Comparison of ENCODE assay signal across 17 cellular contexts in genomic region chr16:46896314-46896968, GRCh38. TPM values are rescaled to one million over a fixed set of nuclear protein-coding genes. Genes with fewer than 3 reads are reported as not detected.
DNase-seq lines count a peak whose midpoint lies in the region; ATAC-seq, FAIRE-seq and TF ChIP-seq lines count a peak whose summit lies in the region.
"Had no signal": no experiment of that assay in that cellular context is flagged by ENCODE, and none has a peak within 500 bp of the region (broad histone marks: within the 10 kb centered on the region; RNA-seq: fewer than 3 reads in every experiment).

No MANE protein-coding gene starts in this region.

- H3K36me3 Mint-ChIP-seq in HFFc6 (ENCODE audit: low read depth) = no peaks in the 10 kb centered on the region

- BruUV-seq in HepG2 (replicated peaks; lab: Mats Ljungman, UMichigan) = no TSS peak

- DNase-seq in choroid plexus epithelial cell (ENCODE audit: low read depth) = peak; percentile 28
- no peak for DNase-seq in HepG2 (ENCODE audit: low spot score)
- DNase-seq in gastrocnemius medialis = no peak
- DNase-seq in HFFc6 = no peak
- DNase-seq in SK-N-DZ (ENCODE audit: low spot score) = no peak
- DNase-seq: activated CD4-positive, alpha-beta T cell treated with anti-CD3 and anti-CD28 coated beads, Interleukin-2, amount 10 ng/mL, durations not matched to agents 7 days and 5 days; activated CD8-positive, alpha-beta memory T cell treated with anti-CD3 and anti-CD28 coated beads, Interleukin-2, amount 50 U/mL, for 48 hours; aorta; colonic mucosa; mesendoderm; NCI-H1930; thyroid gland had no signal

- H3K27me3 Mint-ChIP-seq in HFFc6 (ENCODE audit: insufficient read depth) = no peaks in the 10 kb centered on the region
- H3K27me3 Mint-ChIP-seq: activated CD4-positive, alpha-beta T cell treated with anti-CD3 and anti-CD28 coated beads, Interleukin-2, amount 10 ng/mL, durations not matched to agents 7 days and 5 days had no signal

- no peak overlapping the region for H3K4me3 Mint-ChIP-seq in HFFc6
- H3K4me3 Mint-ChIP-seq: activated CD4-positive, alpha-beta T cell treated with anti-CD3 and anti-CD28 coated beads, Interleukin-2, amount 10 ng/mL, durations not matched to agents 7 days and 5 days had no signal

- intact Hi-C loops in HepG2 (cut with micrococcal nuclease; ENCODE audit: unreplicated experiment) (loop anchor here (2.0 kb wide), 1 partner anchor 14 kb away; no protein-coding TSS in a partner anchor), gastrocnemius medialis (cut with DNase I; ENCODE audit: low total_unique reads) (loop anchor here (2.0 to 10.0 kb wide), 2 partner anchors 40 to 142 kb away; no protein-coding TSS in a partner anchor)

- no peak overlapping the region for H2AFZ ChIP-seq in HepG2 (ENCODE audit: low read length)

- in situ Hi-C loops in HepG2 (cut with HindIII; ENCODE audit: extremely low pct_ligation_motif_present, low pct_unique_long_range_greater_than_20kb) (no loop called here), gastrocnemius medialis (cut with MboI; ENCODE audit: low sequenced_read_pairs in 4 of 4) (no loop called here)

- H3K79me2 ChIP-seq in HepG2 (ENCODE audit: insufficient read depth, low read length) = peaks cover 71% of the 10 kb centered on the region

- no peaks in the 10 kb centered on the region for H3K9me3 Mint-ChIP-seq in HFFc6
- H3K9me3 Mint-ChIP-seq: activated CD4-positive, alpha-beta T cell treated with anti-CD3 and anti-CD28 coated beads, Interleukin-2, amount 10 ng/mL, durations not matched to agents 7 days and 5 days had no signal

- H3K4me3 ChIP-seq in choroid plexus epithelial cell (ENCODE audit: low read depth, low read length) = no peak overlapping the region
- H3K4me3 ChIP-seq in HepG2 (replicated peaks in 1 of 3; ENCODE audit: insufficient read depth in 1 of 3, low read depth in 2 of 3, low read length in 3 of 3) = peak overlapping the region in 1 of 3 experiments; percentile 15; a peak in 1 of 6 replicates
- H3K4me3 ChIP-seq in gastrocnemius medialis = no peak overlapping the region
- H3K4me3 ChIP-seq: colonic mucosa, SK-N-MC, thyroid gland had no signal

- WGBS in HepG2 (ENCODE audit: low lambda C conversion rate) = 81% methylated on average over 7 of the region's 7 CpGs

- no peaks in the 10 kb centered on the region for H3K27me3 ChIP-seq in HepG2 (ENCODE audit: control insufficient read depth in 1 of 2, insufficient read depth in 2 of 2, low read length in 2 of 2)
- H3K27me3 ChIP-seq in gastrocnemius medialis = no peaks in the 10 kb centered on the region
- H3K27me3 ChIP-seq: colonic mucosa, thyroid gland had no signal

- no peak for FAIRE-seq in HepG2 (lab: Jason Lieb, UNC)
- FAIRE-seq: endothelial cell of umbilical vein had no signal

- H3K36me3 ChIP-seq in HepG2 (replicated peaks in 1 of 2; ENCODE audit: control insufficient read depth in 1 of 2, insufficient read depth in 2 of 2, low read length in 2 of 2) = peaks cover 49 to 79% of the 10 kb centered on the region in 2 experiments
- no peaks in the 10 kb centered on the region for H3K36me3 ChIP-seq in gastrocnemius medialis
- H3K36me3 ChIP-seq: colonic mucosa, thyroid gland had no signal

- H3K9me3 ChIP-seq in HepG2 (ENCODE audit: low read length) (no peaks in the 10 kb centered on the region), gastrocnemius medialis (no peaks in the 10 kb centered on the region)
- H3K9me3 ChIP-seq: colonic mucosa, thyroid gland had no signal

- peak in 1 of 2 experiments; percentile 10; a peak in 1 of 4 replicates for TF ChIP-seq POLR2A in HepG2 (IDR thresholded peaks at IDR 0.05; ENCODE audit: insufficient read depth in 1 of 2, low read depth in 2 of 2, low read length in 2 of 2)
- TF ChIP-seq POLR2A in gastrocnemius medialis (IDR thresholded peaks at IDR 0.05) = no peak

- TF ChIP-seq CTCF in choroid plexus epithelial cell (conservative IDR thresholded peaks at IDR 0.05; ENCODE audit: low read depth, low read length) (no peak), HepG2 (CRISPR knock-in tag; IDR thresholded peaks at IDR 0.05) (no peak), gastrocnemius medialis (IDR thresholded peaks at IDR 0.05 in 4 of 5, conservative IDR thresholded peaks at IDR 0.05 in 1 of 5) (no peak), HFFc6 (IDR thresholded peaks at IDR 0.05) (no peak)

- H4K20me1 ChIP-seq in HepG2 (ENCODE audit: insufficient read depth, low read length) = peaks cover 72% of the 10 kb centered on the region; the same call in 1 of the 2 replicates

- ATAC-seq in HepG2 (peak; percentile 7; the same call in 2 of the 3 replicates), gastrocnemius medialis (no peak), GM21381 (IDR thresholded peaks at IDR 0.05; ENCODE audit: unreplicated experiment) (no peak), GM19035 (IDR thresholded peaks at IDR 0.05; ENCODE audit: unreplicated experiment) (no peak)

- no peak overlapping the region for H3K27ac Mint-ChIP-seq in HFFc6
- H3K27ac Mint-ChIP-seq: activated CD4-positive, alpha-beta T cell treated with anti-CD3 and anti-CD28 coated beads, Interleukin-2, amount 10 ng/mL, durations not matched to agents 7 days and 5 days had no signal

- H3K4me1 ChIP-seq in HepG2 (ENCODE audit: insufficient read depth, low read length) = peaks cover 79% of the 10 kb centered on the region
- H3K4me1 ChIP-seq in gastrocnemius medialis = peaks cover 39 to 59% of the 10 kb centered on the region in 2 donors
- H3K4me1 ChIP-seq: colonic mucosa, thyroid gland had no signal

- CTCF ChIA-PET in HepG2 (lab: Yijun Ruan, JAX; ENCODE audit: low intra/inter-chr PET ratio, low total read pairs) = no interaction called here

- H3K4me2 ChIP-seq in HepG2 (ENCODE audit: low read depth, low read length) = peak overlapping the region; percentile 48

- TF ChIP-seq EP300 in HepG2 (IDR thresholded peaks at IDR 0.05; ENCODE audit: low read depth in 2 of 2, low read length in 2 of 2) = no peak
- TF ChIP-seq EP300 in HepG2 (CRISPR knock-in tag; IDR thresholded peaks at IDR 0.05; ENCODE audit: borderline replicate concordance) = no peak

- POLR2A ChIA-PET in HepG2 (lab: Yijun Ruan, JAX) = interaction anchor here (0.8 to 5.0 kb wide), 17 partner anchors 10 to 77 kb away, joined by 3 to 159 read pairs (median 5); partner anchors contain the start of genes DNAJA2 and GPT2

- peak overlapping the region; percentile 80 for H3K27ac ChIP-seq in HepG2 (ENCODE audit: extremely low read length, insufficient read depth, low read length)
- peak overlapping the region; percentile 81 to 92 (median 84) for H3K27ac ChIP-seq in gastrocnemius medialis
- H3K27ac ChIP-seq: colonic mucosa, SK-N-MC, thyroid gland had no signal

- TF ChIP-seq RAD21 in HepG2 (CRISPR knock-in tag; IDR thresholded peaks at IDR 0.05) = no peak

- H3K9ac ChIP-seq in HepG2 (ENCODE audit: insufficient read depth, low read depth, low read length) = peak overlapping the region; percentile 4; the same call in 1 of the 2 replicates

- H3K4me1 Mint-ChIP-seq in HFFc6 (ENCODE audit: low read depth) = peaks cover 19% of the 10 kb centered on the region

TF ChIP-seq in PFSK-1, 5 proteins besides CTCF, POLR2A, EP300 and RAD21:
- TF ChIP-seq FOXP2 (optimal IDR thresholded peaks at IDR 0.05; ENCODE audit: borderline replicate concordance, extremely low read depth, extremely low read length, insufficient read depth) (peak; percentile 52), POLR2AphosphoS5 (IDR thresholded peaks at IDR 0.05; ENCODE audit: low read depth, low read length) (no peak)

TF ChIP-seq in HepG2, 621 proteins besides CTCF, POLR2A, EP300 and RAD21 (continues in another document):
- TF ChIP-seq ZNF232 (CRISPR knock-in tag; IDR thresholded peaks at IDR 0.05; ENCODE audit: borderline replicate concordance) (0 out of 2 replicates have a peak, but pooled peaks have one; percentile 24), ZNF350 (CRISPR knock-in tag; IDR thresholded peaks at IDR 0.05; ENCODE audit: borderline replicate concordance, low read depth) (peak; percentile 3; the same call in 1 of the 2 replicates), ZNF878 (CRISPR knock-in tag; IDR thresholded peaks at IDR 0.05) (0 out of 2 replicates have a peak, but pooled peaks have one; percentile 1), NFYC (CRISPR knock-in tag; IDR thresholded peaks at IDR 0.05) (no peak; the same call in 1 of the 2 replicates), IRF2 (CRISPR knock-in tag; IDR thresholded peaks at IDR 0.05) (peak; percentile 9; the same call in 1 of the 2 replicates), ZKSCAN5 (CRISPR knock-in tag; IDR thresholded peaks at IDR 0.05) (no peak), ISX (CRISPR knock-in tag; conservative IDR thresholded peaks at IDR 0.05) (no peak), ZFYVE20 (CRISPR knock-in tag; IDR thresholded peaks at IDR 0.05; ENCODE audit: borderline replicate concordance, low read depth) (0 out of 2 replicates have a peak, but pooled peaks have one; percentile 59)

RNA-seq across cellular contexts. Expression of gene GPT2, which starts 12.3 kb away (rescaled TPM):
- 76.6 TPM for polyA plus RNA-seq in PFSK-1 (2012; ENCODE audit: insufficient read length, low read depth)
- total RNA-seq in HepG2 (2016; rRNA removed; fragmentation: Illumina TruSeq; extraction: Trizol) (130 and 138 TPM in 2 replicates), gastrocnemius medialis (100 to 1,000 TPM in 1 of 4 donors, 10 to 100 TPM in 3; 13.5 to 112 (median 55.7) TPM)
- total RNA-seq in HepG2 (2016; cell fraction: cytosol; rRNA removed; fragmentation: Illumina TruSeq; extraction: Trizol; ENCODE audit: low read depth) = 22.1 and 23.2 TPM in 2 replicates
- total RNA-seq in HepG2 (2016; cell fraction: insoluble cytoplasmic fraction; rRNA removed; fragmentation: Illumina TruSeq; extraction: Trizol) = 114 and 146 TPM in 2 replicates
- total RNA-seq in HepG2 (2016; cell fraction: membrane; rRNA removed; fragmentation: Illumina TruSeq; extraction: Trizol) = 63.0 and 65.0 TPM in 2 replicates
- total RNA-seq in HepG2 (2016; cell fraction: nucleus; rRNA removed; fragmentation: Illumina TruSeq; extraction: Trizol) = 59.4 and 71.5 TPM in 2 replicates
- polyA plus RNA-seq in HepG2 (2011; rRNA removed) = 267 and 269 TPM in 2 replicates
- 182 and 277 TPM in 2 replicates for polyA plus RNA-seq in HepG2 (2011; cell fraction: cytosol; rRNA removed)
- 334 and 385 TPM in 2 replicates for polyA plus RNA-seq in HepG2 (2011; cell fraction: nucleus; rRNA removed)
- polyA plus RNA-seq in HepG2 (2012) = 220 and 249 TPM in 2 replicates
- polyA plus RNA-seq in HepG2 (2016; cell fraction: cytosol; fragmentation: Illumina TruSeq; extraction: Trizol; ENCODE audit: low read depth) = 21.5 and 27.7 TPM in 2 replicates
- polyA plus RNA-seq in HepG2 (2016; cell fraction: insoluble cytoplasmic fraction; fragmentation: Illumina TruSeq; extraction: Trizol; ENCODE audit: low read depth) = 122 and 156 TPM in 2 replicates
- 42.5 and 45.9 TPM in 2 replicates for polyA plus RNA-seq in HepG2 (2016; cell fraction: membrane; fragmentation: Illumina TruSeq; extraction: Trizol; ENCODE audit: low read depth)
- 148 and 163 TPM in 2 replicates for polyA plus RNA-seq in HepG2 (2016; cell fraction: nucleus; fragmentation: Illumina TruSeq; extraction: Trizol; ENCODE audit: insufficient read depth, low read depth)
- polyA minus RNA-seq in HepG2 (2011; rRNA and poly(A)+ RNA removed; ENCODE audit: low replicate concordance) = 33.0 and 786 TPM in 2 replicates
- polyA minus RNA-seq in HepG2 (2011; cell fraction: cytosol; rRNA and poly(A)+ RNA removed) = 198 TPM in 2 replicates
- 79.2 and 86.4 TPM in 2 replicates for polyA minus RNA-seq in HepG2 (2011; cell fraction: nucleus; rRNA and poly(A)+ RNA removed)
- 10 to 100 TPM; 11.5 to 17.4 (median 14.0) TPM for total RNA-seq in HFFc6 (2021; fragmentation: NEBNext Ultra II Directional; extraction: Animal tissue kit (Norgen Biotek cat#: 25700))
- 48.0 and 48.4 TPM in 2 replicates for polyA plus RNA-seq in SK-N-DZ (2014; cell fraction: cytosol; rRNA removed)
- polyA plus RNA-seq in SK-N-DZ (2014; cell fraction: nucleus; rRNA removed) = 39.8 and 41.3 TPM in 2 replicates
